In the genomic region with DNA sequence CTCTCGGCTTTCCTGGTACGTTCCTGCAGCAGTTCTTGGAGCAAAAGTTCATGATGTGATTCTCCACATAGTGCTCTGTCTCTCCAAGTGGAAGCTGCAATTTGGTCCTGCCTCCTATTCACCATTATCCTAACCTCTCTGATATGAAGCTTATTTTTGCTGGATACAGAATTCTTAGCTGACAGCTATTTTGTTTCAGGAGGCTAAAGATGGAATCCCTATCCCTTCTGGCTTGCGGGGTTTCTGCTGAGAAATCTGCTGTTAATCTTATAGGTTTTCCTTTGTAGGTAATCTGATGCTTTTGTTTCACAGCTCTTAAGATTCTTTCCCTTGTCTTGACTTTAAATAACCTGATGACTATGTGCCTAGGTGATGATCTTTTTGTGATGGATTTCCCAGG, we compare ENCODE assay signal across 1 cellular context.
TF ChIP-seq lines count a peak whose summit lies in the region.

No MANE protein-coding gene starts in this region.

TF ChIP-seq in WTC11, 78 proteins besides CTCF, POLR2A, EP300 and RAD21 (continued from another document):
- TF ChIP-seq ZNF396 (CRISPR knock-in tag; IDR thresholded peaks at IDR 0.05; ENCODE audit: borderline replicate concordance) (no peak), ZNF317 (CRISPR knock-in tag; IDR thresholded peaks at IDR 0.05; ENCODE audit: borderline replicate concordance, low read depth) (peak; percentile 85), ZNF263 (CRISPR knock-in tag; IDR thresholded peaks at IDR 0.05; ENCODE audit: low read depth) (no peak), GABPB1 (CRISPR knock-in tag; IDR thresholded peaks at IDR 0.05) (no peak)
TF ChIP-seq in WTC11: peak in this region for 1.
